ENCODE assay signal across 10 cellular contexts in the genomic region with DNA sequence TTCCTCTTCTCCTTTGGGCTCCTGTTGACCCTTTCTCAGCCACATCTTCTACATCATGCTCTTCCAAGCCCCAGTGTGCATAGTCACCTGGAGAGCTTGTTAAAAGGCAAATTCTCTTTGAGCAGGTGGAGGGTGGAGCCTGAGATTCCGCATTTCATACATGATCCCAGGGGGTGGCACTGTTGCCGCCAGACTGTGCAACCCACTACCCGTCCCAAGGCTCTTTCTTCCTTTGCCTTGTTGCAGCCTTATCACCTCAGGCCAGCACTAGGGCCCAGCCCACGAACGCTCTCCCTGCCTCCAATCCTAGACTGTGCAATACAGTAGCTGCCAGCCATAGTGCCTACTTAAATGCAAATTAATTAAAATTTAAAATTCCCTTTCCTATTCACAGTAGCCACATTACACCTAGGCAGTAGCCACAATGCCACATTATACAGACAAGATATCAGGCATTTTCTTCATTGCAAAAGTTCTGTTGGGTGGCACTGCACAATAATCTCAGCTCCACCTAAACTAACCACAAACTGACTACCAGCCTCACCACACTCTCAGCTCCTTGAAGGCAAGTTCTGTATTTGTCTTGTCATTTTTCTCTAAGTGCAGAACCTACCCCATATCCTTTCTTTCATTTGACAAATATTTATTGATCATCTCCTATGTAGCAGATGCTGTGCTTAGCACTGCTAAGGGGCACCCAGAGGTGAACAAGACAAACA. TPM values are rescaled to one million over a fixed set of nuclear protein-coding genes. Genes with fewer than 3 reads are reported as not detected.
DNase-seq lines count a peak whose midpoint lies in the region; ATAC-seq and TF ChIP-seq lines count a peak whose summit lies in the region.
"Had no signal": no experiment of that assay in that cellular context is flagged by ENCODE, and none has a peak within 500 bp of the region (broad histone marks: within the 10 kb centered on the region; RNA-seq: fewer than 3 reads in every experiment).

No MANE protein-coding gene starts in this region.

- no peak overlapping the region for H3K27ac ChIP-seq in upper lobe of right lung
- H3K27ac ChIP-seq: gastroesophageal sphincter had no signal

- peaks cover 9% of the 10 kb centered on the region for H3K4me1 ChIP-seq in upper lobe of right lung

- peaks cover 14% of the 10 kb centered on the region for H3K27me3 ChIP-seq in upper lobe of right lung

- H3K9me3 ChIP-seq in upper lobe of right lung: no peaks in the 10 kb centered on the region
- H3K9me3 ChIP-seq: gastroesophageal sphincter had no signal

- no peak for DNase-seq in Right ventricle myocardium inferior (ENCODE audit: missing footprints)
- no peak for DNase-seq in cardiac septum (ENCODE audit: low spot score)
- DNase-seq in NCI-H82 treated with DMSO at 0.1 percent for 48 hours (lab: John Stamatoyannopoulos, UW; ENCODE audit: unreplicated experiment): peak; percentile 27
- peak; percentile 9 to 44 for DNase-seq in erythroblast (lab: John Stamatoyannopoulos, UW)
- DNase-seq in upper lobe of right lung: no peak
- no peak for DNase-seq in GM20000 (ENCODE audit: low spot score)
- DNase-seq in cortex of kidney (lab: John Stamatoyannopoulos, UW): no peak
- no peak for DNase-seq in DMS114 treated with DMSO at 0.1 percent for 48 hours (lab: John Stamatoyannopoulos, UW; ENCODE audit: unreplicated experiment)
- DNase-seq: GF-D8 had no signal

- TF ChIP-seq CTCF in upper lobe of right lung (IDR thresholded peaks at IDR 0.05) (no peak), GM20000 (IDR thresholded peaks at IDR 0.05; ENCODE audit: extremely low read depth, missing control alignments) (no peak)

- no peak overlapping the region for H3K4me3 ChIP-seq in upper lobe of right lung
- H3K4me3 ChIP-seq: gastroesophageal sphincter had no signal

- no peaks in the 10 kb centered on the region for H3K36me3 ChIP-seq in upper lobe of right lung
- H3K36me3 ChIP-seq: gastroesophageal sphincter had no signal

- TF ChIP-seq POLR2A in erythroblast (IDR thresholded peaks at IDR 0.05; ENCODE audit: low read length): no peak

- intact Hi-C loops in Right ventricle myocardium inferior (cut with DNase I) (loop anchor here (10.0 kb wide), 1 partner anchor 448 kb away; no protein-coding TSS in a partner anchor), cardiac septum (cut with DNase I) (no loop called here), upper lobe of right lung (cut with DNase I) (no loop called here)

- peak; percentile 34 for ATAC-seq in Right ventricle myocardium inferior
- peak; percentile 71 for ATAC-seq in upper lobe of right lung
- ATAC-seq: gastroesophageal sphincter had no signal

RNA-seq across cellular contexts. Expression of gene KCNJ5, which starts 4.6 kb away (rescaled TPM):
- total RNA-seq in Right ventricle myocardium inferior (7.5 TPM), cardiac septum (12.1 TPM), upper lobe of right lung (8.5 TPM)

RNA-seq across cellular contexts. Expression of gene KCNJ1, which starts 19.5 kb away (rescaled TPM):
- total RNA-seq in Right ventricle myocardium inferior (not detected), cardiac septum (not detected), upper lobe of right lung (0.23 TPM)

RNA-seq across cellular contexts. Expression of gene TP53AIP1, which starts 56.1 kb away (rescaled TPM):
- total RNA-seq in Right ventricle myocardium inferior (not detected), cardiac septum (not detected), upper lobe of right lung (not detected)

Comparison
In these comparisons a context has a peak if more than half of its experiments do, and no peak if none do; other contexts are left out.
1. DNase-seq: peak in NCI-H82 treated with DMSO at 0.1 percent for 48 hours (single experiment) and erythroblast (2 of 2); none in Right ventricle myocardium inferior (single experiment), cardiac septum (single experiment), upper lobe of right lung (single experiment), GM20000 (single experiment), cortex of kidney (single experiment) and DMS114 treated with DMSO at 0.1 percent for 48 hours (single experiment).